25 cellular contexts compared by ENCODE assay signal in genomic region chr20:29408034-29408695, GRCh38.
DNase-seq lines count a peak whose midpoint lies in the region; ATAC-seq and TF ChIP-seq lines count a peak whose summit lies in the region.
"Had no signal": no experiment of that assay in that cellular context is flagged by ENCODE, and none has a peak within 500 bp of the region (broad histone marks: within the 10 kb centered on the region; RNA-seq: fewer than 3 reads in every experiment).

No MANE protein-coding gene starts in this region.

- H3K36me3 Mint-ChIP-seq in activated CD4-positive, alpha-beta memory T cell treated with anti-CD3 and anti-CD28 coated beads for 36 hours = peaks cover 4% of the 10 kb centered on the region

- POLR2A ChIA-PET in activated CD4-positive, alpha-beta memory T cell treated with anti-CD3 and anti-CD28 coated beads for 36 hours (lab: Charles Lee) = no interaction called here

- peak; percentile 41 to 44 for ATAC-seq in right cardiac atrium
- no peak for ATAC-seq in GM21786 (IDR thresholded peaks at IDR 0.05; ENCODE audit: unreplicated experiment)
- ATAC-seq in HG02973 (IDR thresholded peaks at IDR 0.05; ENCODE audit: unreplicated experiment) = no peak
- ATAC-seq: HepG2, Right ventricle myocardium inferior had no signal

- H3K4me3 Mint-ChIP-seq in activated CD4-positive, alpha-beta memory T cell treated with anti-CD3 and anti-CD28 coated beads for 36 hours = peak overlapping the region; percentile 4
- H3K4me3 Mint-ChIP-seq: nephron had no signal

- no peaks in the 10 kb centered on the region for H3K9me3 ChIP-seq in right cardiac atrium (ENCODE audit: control insufficient read depth, low read length)
- peaks cover 0 to 7% of the 10 kb centered on the region in 2 donors for H3K9me3 ChIP-seq in right atrium auricular region
- H3K9me3 ChIP-seq in Peyer's patch = no peaks in the 10 kb centered on the region
- H3K9me3 ChIP-seq: sigmoid colon, thoracic aorta had no signal

- no peak overlapping the region for H3K27ac ChIP-seq in right cardiac atrium (ENCODE audit: low read length)
- no peak overlapping the region for H3K27ac ChIP-seq in right atrium auricular region
- no peak overlapping the region for H3K27ac ChIP-seq in Peyer's patch
- H3K27ac ChIP-seq: esophagus muscularis mucosa, parathyroid adenoma, sigmoid colon, thoracic aorta had no signal

- H3K27ac Mint-ChIP-seq in activated CD4-positive, alpha-beta memory T cell treated with anti-CD3 and anti-CD28 coated beads for 36 hours = no peak overlapping the region
- H3K27ac Mint-ChIP-seq: CD4-positive, alpha-beta memory T cell; mesothelial cell of epicardium; nephron had no signal

- H3K4me1 ChIP-seq in right cardiac atrium (ENCODE audit: control insufficient read depth, insufficient read depth, low read length) = no peaks in the 10 kb centered on the region
- H3K4me1 ChIP-seq in right atrium auricular region = no peaks in the 10 kb centered on the region
- no peaks in the 10 kb centered on the region for H3K4me1 ChIP-seq in Peyer's patch
- H3K4me1 ChIP-seq: parathyroid adenoma had no signal

- 40% methylated on average over 40 of the region's 40 CpGs for WGBS in right cardiac atrium

- H3K36me3 ChIP-seq in right atrium auricular region (no peaks in the 10 kb centered on the region), Peyer's patch (no peaks in the 10 kb centered on the region)
- H3K36me3 ChIP-seq: esophagus muscularis mucosa, sigmoid colon, thoracic aorta had no signal

- intact Hi-C loops in right cardiac atrium (cut with DNase I) = no loop called here
- intact Hi-C loops in activated CD4-positive, alpha-beta memory T cell treated with anti-CD3 and anti-CD28 coated beads for 36 hours (cut with micrococcal nuclease) = no loop called here

- H3K27me3 Mint-ChIP-seq in activated CD4-positive, alpha-beta memory T cell treated with anti-CD3 and anti-CD28 coated beads for 36 hours = peaks cover 21% of the 10 kb centered on the region

- H3K4me1 Mint-ChIP-seq in activated CD4-positive, alpha-beta memory T cell treated with anti-CD3 and anti-CD28 coated beads for 36 hours (ENCODE audit: low read depth) = peaks cover 10% of the 10 kb centered on the region
- H3K4me1 Mint-ChIP-seq: mesothelial cell of epicardium, nephron had no signal

- CTCF ChIA-PET in activated CD4-positive, alpha-beta memory T cell treated with anti-CD3 and anti-CD28 coated beads for 36 hours (lab: Charles Lee) = no interaction called here

- H3K9me3 Mint-ChIP-seq in activated CD4-positive, alpha-beta memory T cell treated with anti-CD3 and anti-CD28 coated beads for 36 hours = peaks cover 29% of the 10 kb centered on the region

- H3K4me3 ChIP-seq in right cardiac atrium (ENCODE audit: low read length) (no peak overlapping the region), right atrium auricular region (no peak overlapping the region), iPS-11a (ENCODE audit: low read depth, low read length) (peak overlapping the region; percentile 13), Peyer's patch (no peak overlapping the region)
- H3K4me3 ChIP-seq: esophagus muscularis mucosa, sigmoid colon, thoracic aorta had no signal

- TF ChIP-seq CTCF in right atrium auricular region (IDR thresholded peaks at IDR 0.05) = no peak
- TF ChIP-seq CTCF in Peyer's patch (IDR thresholded peaks at IDR 0.05) = no peak

- DNase-seq in right cardiac atrium (no peak), right atrium auricular region (ENCODE audit: low spot score) (no peak), DMS114 treated with DMSO at 0.1 percent for 48 hours (lab: John Stamatoyannopoulos, UW; ENCODE audit: unreplicated experiment) (no peak), Peyer's patch (no peak)
- DNase-seq in activated CD4-positive, alpha-beta memory T cell treated with anti-CD3 and anti-CD28 coated beads for 36 hours = no peak
- DNase-seq: activated CD4-positive, alpha-beta T cell treated with anti-CD3 and anti-CD28 coated beads for 48 hours; activated gamma-delta T cell treated with Interleukin-2 at 50 U/mL for 16 hours; anterior cingulate cortex; CD4-positive, alpha-beta memory T cell; central memory CD4-positive, alpha-beta T cell; DMS79 treated with DMSO at 0.1 percent for 48 hours; effector CD4-positive, alpha-beta T cell; NCI-H1436; NCI-H524 treated with DMSO at 0.1 percent for 48 hours; sigmoid colon had no signal

- no peak for TF ChIP-seq POLR2A in Peyer's patch (IDR thresholded peaks at IDR 0.05)

- H3K27me3 ChIP-seq in right cardiac atrium (ENCODE audit: control insufficient read depth, insufficient read depth) (no peaks in the 10 kb centered on the region), right atrium auricular region (no peaks in the 10 kb centered on the region), Peyer's patch (no peaks in the 10 kb centered on the region)

Comparison
In these comparisons a context has a peak if more than half of its experiments do, and no peak if none do; other contexts are left out.
1. ATAC-seq: peak in right cardiac atrium (2 of 2); none in GM21786 (single experiment) and HG02973 (single experiment).